29 cellular contexts compared by ENCODE assay signal in genomic region chr18:13252696-13253410, GRCh38. TPM values are rescaled to one million over a fixed set of nuclear protein-coding genes. Genes with fewer than 3 reads are reported as not detected.
DNase-seq lines count a peak whose midpoint lies in the region; ATAC-seq lines count a peak whose summit lies in the region.
"Had no signal": no experiment of that assay in that cellular context is flagged by ENCODE, and none has a peak within 500 bp of the region (broad histone marks: within the 10 kb centered on the region; RNA-seq: fewer than 3 reads in every experiment).

No MANE protein-coding gene starts in this region.

- peaks cover 5% of the 10 kb centered on the region for H3K36me3 Mint-ChIP-seq in activated naive CD8-positive, alpha-beta T cell treated with anti-CD3 and anti-CD28 coated beads, Interleukin-2, amount 10 ng/mL, durations not matched to agents 7 days and 5 days
- H3K36me3 Mint-ChIP-seq in activated naive CD8-positive, alpha-beta T cell treated with anti-CD3 and anti-CD28 coated beads, Interleukin-2, amount 50 U/mL, for 24 hours (ENCODE audit: low read depth): no peaks in the 10 kb centered on the region
- H3K36me3 Mint-ChIP-seq: CD4-positive, alpha-beta memory T cell had no signal

- H3K27ac Mint-ChIP-seq in activated naive CD8-positive, alpha-beta T cell treated with anti-CD3 and anti-CD28 coated beads, Interleukin-2, amount 10 ng/mL, durations not matched to agents 7 days and 5 days: no peak overlapping the region
- no peak overlapping the region for H3K27ac Mint-ChIP-seq in activated naive CD8-positive, alpha-beta T cell treated with anti-CD3 and anti-CD28 coated beads, Interleukin-2, amount 50 U/mL, for 24 hours
- H3K27ac Mint-ChIP-seq: activated CD8-positive, alpha-beta T cell treated with anti-CD3 and anti-CD28 coated beads for 36 hours; activated naive CD8-positive, alpha-beta T cell; dendritic cell treated with granulocyte-macrophage colony-stimulating factor and Interleukin-4, amounts not matched to agents 40 ng/mL and 50 ng/mL, for 4 days; mesothelial cell of epicardium had no signal

- POLR2A ChIA-PET in activated naive CD8-positive, alpha-beta T cell treated with anti-CD3 and anti-CD28 coated beads, Interleukin-2, amount 10 ng/mL, durations not matched to agents 7 days and 5 days (lab: Charles Lee): no interaction called here

- no peaks in the 10 kb centered on the region for H3K4me1 Mint-ChIP-seq in activated naive CD8-positive, alpha-beta T cell treated with anti-CD3 and anti-CD28 coated beads, Interleukin-2, amount 10 ng/mL, durations not matched to agents 7 days and 5 days
- no peaks in the 10 kb centered on the region for H3K4me1 Mint-ChIP-seq in activated naive CD8-positive, alpha-beta T cell treated with anti-CD3 and anti-CD28 coated beads, Interleukin-2, amount 50 U/mL, for 24 hours

- no peak overlapping the region for H3K4me3 Mint-ChIP-seq in activated naive CD8-positive, alpha-beta T cell treated with anti-CD3 and anti-CD28 coated beads, Interleukin-2, amount 10 ng/mL, durations not matched to agents 7 days and 5 days
- H3K4me3 Mint-ChIP-seq in activated naive CD8-positive, alpha-beta T cell treated with anti-CD3 and anti-CD28 coated beads, Interleukin-2, amount 50 U/mL, for 24 hours: no peak overlapping the region
- H3K4me3 Mint-ChIP-seq: activated CD8-positive, alpha-beta T cell treated with anti-CD3 and anti-CD28 coated beads for 36 hours; activated naive CD8-positive, alpha-beta T cell; CD4-positive, alpha-beta memory T cell; dendritic cell treated with granulocyte-macrophage colony-stimulating factor and Interleukin-4, amounts not matched to agents 40 ng/mL and 50 ng/mL, for 4 days; mesothelial cell of epicardium had no signal

- H3K9me3 Mint-ChIP-seq in activated naive CD8-positive, alpha-beta T cell treated with anti-CD3 and anti-CD28 coated beads, Interleukin-2, amount 10 ng/mL, durations not matched to agents 7 days and 5 days: no peaks in the 10 kb centered on the region
- H3K9me3 Mint-ChIP-seq in activated naive CD8-positive, alpha-beta T cell treated with anti-CD3 and anti-CD28 coated beads, Interleukin-2, amount 50 U/mL, for 24 hours: no peaks in the 10 kb centered on the region
- H3K9me3 Mint-ChIP-seq: activated CD8-positive, alpha-beta T cell treated with anti-CD3 and anti-CD28 coated beads for 36 hours; CD4-positive, alpha-beta memory T cell; dendritic cell treated with granulocyte-macrophage colony-stimulating factor and Interleukin-4, amounts not matched to agents 40 ng/mL and 50 ng/mL, for 4 days had no signal

- H3K27me3 Mint-ChIP-seq in activated naive CD8-positive, alpha-beta T cell treated with anti-CD3 and anti-CD28 coated beads, Interleukin-2, amount 10 ng/mL, durations not matched to agents 7 days and 5 days: peaks cover 5% of the 10 kb centered on the region
- no peaks in the 10 kb centered on the region for H3K27me3 Mint-ChIP-seq in activated naive CD8-positive, alpha-beta T cell treated with anti-CD3 and anti-CD28 coated beads, Interleukin-2, amount 50 U/mL, for 24 hours
- H3K27me3 Mint-ChIP-seq: activated CD8-positive, alpha-beta T cell treated with anti-CD3 and anti-CD28 coated beads for 36 hours; activated naive CD8-positive, alpha-beta T cell; CD4-positive, alpha-beta memory T cell; dendritic cell treated with granulocyte-macrophage colony-stimulating factor and Interleukin-4, amounts not matched to agents 40 ng/mL and 50 ng/mL, for 4 days had no signal

- no peak for ATAC-seq in activated naive CD8-positive, alpha-beta T cell treated with anti-CD3 and anti-CD28 coated beads, Interleukin-2, amount 10 ng/mL, durations not matched to agents 7 days and 5 days (ENCODE audit: low read depth)
- no peak for ATAC-seq in activated naive CD8-positive, alpha-beta T cell treated with anti-CD3 and anti-CD28 coated beads, Interleukin-2, amount 50 U/mL, for 24 hours
- ATAC-seq in HG03097 (IDR thresholded peaks at IDR 0.05; ENCODE audit: low FRiP score, unreplicated experiment): no peak
- ATAC-seq in HG03565 (IDR thresholded peaks at IDR 0.05; ENCODE audit: unreplicated experiment): no peak
- ATAC-seq: activated CD4-positive, CD25-positive, alpha-beta regulatory T cell treated with anti-CD3 and anti-CD28 coated beads, Interleukin-2, amount 50 U/mL, for 24 hours; activated CD8-positive, alpha-beta T cell treated with anti-CD3 and anti-CD28 coated beads for 36 hours; HCT116; left lung; PC-3; Right ventricle myocardium inferior had no signal

- DNase-seq in activated naive CD8-positive, alpha-beta T cell treated with anti-CD3 and anti-CD28 coated beads, Interleukin-2, amount 10 ng/mL, durations not matched to agents 7 days and 5 days: peak; percentile 14
- DNase-seq in activated naive CD8-positive, alpha-beta T cell treated with anti-CD3 and anti-CD28 coated beads, Interleukin-2, amount 50 U/mL, for 24 hours: no peak
- DNase-seq in islet precursor cell (peak; percentile 37), pons (ENCODE audit: low spot score) (peak; percentile 70), DMS114 treated with DMSO at 0.1 percent for 48 hours (lab: John Stamatoyannopoulos, UW; ENCODE audit: unreplicated experiment) (no peak), AG20443 (ENCODE audit: low spot score) (no peak)
- DNase-seq: activated CD8-positive, alpha-beta T cell treated with anti-CD3 and anti-CD28 coated beads for 36 hours; activated effector memory CD4-positive, alpha-beta T cell treated with anti-CD3 and anti-CD28 coated beads, Interleukin-2, amount 50 U/mL, for 16 hours; CD4-positive, alpha-beta memory T cell; glutamatergic neuron; left lung; NCI-H1417 treated with DMSO at 0.1 percent for 48 hours; NCI-H2029 treated with DMSO at 0.1 percent for 48 hours; NCI-H2227 treated with DMSO at 0.1 percent for 48 hours; NCI-H526 treated with DMSO at 0.1 percent for 48 hours; NK-92 treated with Interleukin-12 subunit alpha and Interleukin-12 subunit beta, amount 100 ng/mL, for 24 hours; PC-3; SK-N-SH; stimulated activated naive CD4-positive, alpha-beta T cell; uterus had no signal

RNA-seq across cellular contexts. Expression of gene LDLRAD4, which starts 34.3 kb away (rescaled TPM):
- 10 to 100 TPM; 40.3 to 44.3 TPM for total RNA-seq in activated naive CD8-positive, alpha-beta T cell treated with anti-CD3 and anti-CD28 coated beads, Interleukin-2, amount 10 ng/mL, durations not matched to agents 7 days and 5 days
- total RNA-seq: LHCN-M2, PC-3 had no signal

Comparison
In these comparisons a context has a peak if more than half of its experiments do, and no peak if none do; other contexts are left out.
1. DNase-seq: peak in activated naive CD8-positive, alpha-beta T cell treated with anti-CD3 and anti-CD28 coated beads, Interleukin-2, amount 10 ng/mL, durations not matched to agents 7 days and 5 days (single experiment), islet precursor cell (single experiment) and pons (single experiment); none in activated naive CD8-positive, alpha-beta T cell treated with anti-CD3 and anti-CD28 coated beads, Interleukin-2, amount 50 U/mL, for 24 hours (single experiment), DMS114 treated with DMSO at 0.1 percent for 48 hours (single experiment) and AG20443 (single experiment).